Comparison of ENCODE assay signal across 18 cellular contexts in the genomic region with DNA sequence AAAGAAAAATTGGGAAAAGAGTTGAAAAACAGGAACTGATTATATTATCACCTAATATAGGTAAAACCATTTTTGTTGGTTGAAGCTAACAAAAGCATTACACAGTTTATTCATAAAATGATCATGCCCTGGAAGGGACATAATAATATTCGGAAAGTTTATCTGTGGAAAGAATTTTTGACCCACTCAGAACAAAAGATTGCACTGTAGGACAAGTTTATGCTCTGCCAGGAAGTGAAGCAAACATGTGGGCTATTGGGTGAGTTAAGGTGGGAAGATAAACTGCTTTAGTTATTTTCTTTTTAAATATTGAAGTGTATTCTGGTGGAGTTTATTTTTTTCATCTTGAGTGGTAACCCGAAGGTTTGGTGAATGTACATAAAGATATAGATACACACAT.
A peak's percentile ranks its signal among the peaks of the same experiment; 100 is the strongest.
DNase-seq lines count a peak whose midpoint lies in the region; ATAC-seq and TF ChIP-seq lines count a peak whose summit lies in the region.
"Had no signal": no experiment of that assay in that cellular context is flagged by ENCODE, and none has a peak within 500 bp of the region (broad histone marks: within the 10 kb centered on the region; RNA-seq: fewer than 3 reads in every experiment).

No MANE protein-coding gene starts in this region.

- H3K4me3 Mint-ChIP-seq in activated T-cell treated with anti-CD3 and anti-CD28 coated beads, Interleukin-2, amount 50 U/mL, for 72 hours = no peak overlapping the region
- H3K4me3 Mint-ChIP-seq in HFFc6 (no peak overlapping the region), T-cell (no peak overlapping the region)
- H3K4me3 Mint-ChIP-seq: B cell; CD4-positive, alpha-beta T cell; CD8-positive, alpha-beta T cell had no signal

- peak overlapping the region; percentile 8 for H3K27ac Mint-ChIP-seq in activated T-cell treated with anti-CD3 and anti-CD28 coated beads, Interleukin-2, amount 50 U/mL, for 72 hours
- peak overlapping the region; percentile 11; the same call in 1 of the 2 replicates for H3K27ac Mint-ChIP-seq in HFFc6
- no peak overlapping the region for H3K27ac Mint-ChIP-seq in T-cell
- H3K27ac Mint-ChIP-seq: B cell; CD4-positive, alpha-beta T cell; CD8-positive, alpha-beta T cell had no signal

- TF ChIP-seq CTCF in HFFc6 (IDR thresholded peaks at IDR 0.05) = no peak

- no peak overlapping the region for H3K4me3 ChIP-seq in adipocyte (ENCODE audit: low read length)
- H3K4me3 ChIP-seq: A549; BLaER1 treated with 17β-estradiol and CSF1 and Interleukin-3, amounts not matched to agents 10 nM and 100 nM had no signal

- CTCF ChIA-PET in T-cell (lab: Charles Lee) = interaction anchor here in 1 of 2 donors (1.0 kb wide), 1 partner anchor 27 kb away, joined by 3 read pairs; no protein-coding TSS in a partner anchor

- H3K9me3 ChIP-seq in adipocyte (ENCODE audit: control insufficient read depth, low read length) = no peaks in the 10 kb centered on the region
- H3K9me3 ChIP-seq: A549; BLaER1 treated with 17β-estradiol and CSF1 and Interleukin-3, amounts not matched to agents 10 nM and 100 nM; Caco-2 had no signal

- no peak for DNase-seq in activated T-cell treated with anti-CD3 and anti-CD28 coated beads, Interleukin-2, amount 50 U/mL, for 72 hours
- no peak for DNase-seq in activated T-cell treated with anti-CD3 and anti-CD28 coated beads, Interleukin-2, amount 50 U/mL, for 1 hour
- DNase-seq in HFFc6 (no peak), adipocyte (ENCODE audit: low read depth) (no peak), iris pigment epithelial cell (ENCODE audit: low read depth) (peak; percentile 24), T-cell (no peak), NCI-H2081 (lab: John Stamatoyannopoulos, UW) (no peak)
- DNase-seq: AML-193; Caco-2; Calu3; CD4-positive, alpha-beta T cell; CD8-positive, alpha-beta T cell; DMS79 treated with DMSO at 0.1 percent for 48 hours; GF-D8 had no signal

- H3K4me1 Mint-ChIP-seq in activated T-cell treated with anti-CD3 and anti-CD28 coated beads, Interleukin-2, amount 50 U/mL, for 72 hours (ENCODE audit: low read depth) = no peaks in the 10 kb centered on the region
- H3K4me1 Mint-ChIP-seq in HFFc6 (ENCODE audit: low read depth) (peaks cover 62% of the 10 kb centered on the region), T-cell (no peaks in the 10 kb centered on the region)
- H3K4me1 Mint-ChIP-seq: B cell had no signal

- no peaks in the 10 kb centered on the region for H3K36me3 Mint-ChIP-seq in activated T-cell treated with anti-CD3 and anti-CD28 coated beads, Interleukin-2, amount 50 U/mL, for 72 hours (ENCODE audit: insufficient read depth in 2 of 2)
- peaks cover 30% of the 10 kb centered on the region for H3K36me3 Mint-ChIP-seq in HFFc6 (ENCODE audit: low read depth)
- H3K36me3 Mint-ChIP-seq in T-cell = no peaks in the 10 kb centered on the region
- H3K36me3 Mint-ChIP-seq: CD8-positive, alpha-beta T cell had no signal

- no peaks in the 10 kb centered on the region for H3K9me3 Mint-ChIP-seq in activated T-cell treated with anti-CD3 and anti-CD28 coated beads, Interleukin-2, amount 50 U/mL, for 72 hours
- H3K9me3 Mint-ChIP-seq in HFFc6 = no peaks in the 10 kb centered on the region
- H3K9me3 Mint-ChIP-seq in T-cell = no peaks in the 10 kb centered on the region
- H3K9me3 Mint-ChIP-seq: CD4-positive, alpha-beta T cell; CD8-positive, alpha-beta T cell had no signal

- no peak for ATAC-seq in activated T-cell treated with anti-CD3 and anti-CD28 coated beads, Interleukin-2, amount 50 U/mL, for 72 hours (replicated peaks in 1 of 2)
- ATAC-seq in GM18498 (IDR thresholded peaks at IDR 0.05; ENCODE audit: unreplicated experiment) = no peak
- no peak for ATAC-seq in T-cell (replicated peaks in 1 of 4)
- ATAC-seq: A549; CD8-positive, alpha-beta T cell had no signal

- peak overlapping the region; percentile 5 for H3K9ac ChIP-seq in adipocyte (ENCODE audit: low read length)
- H3K9ac ChIP-seq: BLaER1 treated with 17β-estradiol and CSF1 and Interleukin-3, amounts not matched to agents 10 nM and 100 nM had no signal

- peaks cover 21% of the 10 kb centered on the region for H3K4me1 ChIP-seq in adipocyte (ENCODE audit: control insufficient read depth, insufficient read depth, low read length)
- H3K4me1 ChIP-seq: BLaER1 treated with 17β-estradiol and CSF1 and Interleukin-3, amounts not matched to agents 10 nM and 100 nM; Caco-2 had no signal

- H3K36me3 ChIP-seq in adipocyte (ENCODE audit: control insufficient read depth, insufficient read depth, low read length, severe bottlenecking) = no peaks in the 10 kb centered on the region
- H3K36me3 ChIP-seq: BLaER1 treated with 17β-estradiol and CSF1 and Interleukin-3, amounts not matched to agents 10 nM and 100 nM had no signal

- POLR2A ChIA-PET in T-cell (lab: Charles Lee) = no interaction called here

- no peaks in the 10 kb centered on the region for H3K27me3 Mint-ChIP-seq in activated T-cell treated with anti-CD3 and anti-CD28 coated beads, Interleukin-2, amount 50 U/mL, for 72 hours (ENCODE audit: low read depth)
- H3K27me3 Mint-ChIP-seq in HFFc6 (ENCODE audit: insufficient read depth) (no peaks in the 10 kb centered on the region), T-cell (peaks cover 5 to 13% of the 10 kb centered on the region in 2 donors)
- H3K27me3 Mint-ChIP-seq: B cell had no signal

- H3K27me3 ChIP-seq in adipocyte (replicated peaks; ENCODE audit: control insufficient read depth, insufficient read depth, low read length) = no peaks in the 10 kb centered on the region
- H3K27me3 ChIP-seq: BLaER1 treated with 17β-estradiol and CSF1 and Interleukin-3, amounts not matched to agents 10 nM and 100 nM had no signal

Comparison
In these comparisons a context has a peak if more than half of its experiments do, and no peak if none do; other contexts are left out.
1. H3K27ac Mint-ChIP-seq: peak in activated T-cell treated with anti-CD3 and anti-CD28 coated beads, Interleukin-2, amount 50 U/mL, for 72 hours (single experiment) and HFFc6 (single experiment); none in T-cell (0 of 2).